ENCODE assay signal across 9 cellular contexts in the genomic region with DNA sequence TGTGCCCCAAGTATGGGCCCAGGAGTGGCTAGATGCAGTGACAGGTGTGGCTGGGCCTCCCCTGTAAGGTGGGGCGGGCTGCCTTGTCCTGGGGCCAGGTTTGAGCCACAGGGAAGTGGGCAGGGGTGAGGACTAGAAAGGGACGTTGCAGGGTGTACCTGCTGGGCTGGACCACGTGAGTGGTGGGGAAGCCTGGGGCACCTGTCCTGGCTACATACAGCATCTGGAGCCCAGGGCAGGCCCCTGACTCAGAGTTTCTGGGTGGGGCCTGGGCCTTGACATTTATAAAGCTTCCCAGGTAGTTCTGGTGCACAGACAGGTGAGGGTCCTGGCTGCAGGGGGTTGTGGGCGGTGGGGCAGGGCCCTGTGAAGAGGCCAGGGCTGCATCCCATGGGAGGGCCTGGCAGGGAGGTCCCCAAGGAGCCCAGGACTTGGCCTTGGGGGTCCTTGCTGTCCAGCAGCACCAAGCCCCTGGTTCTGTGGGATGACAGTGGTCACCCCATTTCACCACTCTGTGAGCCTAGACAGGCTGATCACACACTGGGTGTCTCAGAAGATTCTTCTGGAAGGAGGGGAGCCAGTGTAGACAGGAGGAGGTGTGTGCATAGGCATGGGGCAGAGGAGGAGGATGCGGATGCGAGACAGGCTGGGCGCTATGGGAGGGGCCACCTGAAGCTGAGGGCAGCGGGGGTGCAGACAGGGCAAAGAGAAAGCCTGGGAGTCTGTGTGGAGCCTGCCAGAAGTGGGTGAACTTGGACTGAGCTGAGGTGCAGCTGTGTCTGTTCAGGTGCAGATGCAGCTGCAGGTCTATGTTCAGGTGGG.
A peak's percentile ranks its signal among the peaks of the same experiment; 100 is the strongest.
DNase-seq lines count a peak whose midpoint lies in the region; ATAC-seq, FAIRE-seq and TF ChIP-seq lines count a peak whose summit lies in the region.
"Had no signal": no experiment of that assay in that cellular context is flagged by ENCODE, and none has a peak within 500 bp of the region (broad histone marks: within the 10 kb centered on the region; RNA-seq: fewer than 3 reads in every experiment).

No MANE protein-coding gene starts in this region.

- H3K27ac ChIP-seq in A549 (no peak overlapping the region), left lung (no peak overlapping the region)

- H3K4me3 ChIP-seq in A549 (no peak overlapping the region), adipocyte (ENCODE audit: low read length) (no peak overlapping the region), left lung (no peak overlapping the region)

- no peak overlapping the region for H3K4me2 ChIP-seq in A549

- FAIRE-seq in A549 (lab: Jason Lieb, UNC) = no peak

- no peak for TF ChIP-seq RAD21 in A549 (conservative IDR thresholded peaks at IDR 0.05 in 1 of 2, IDR thresholded peaks at IDR 0.05 in 1 of 2)

- DNase-seq in A549 (ENCODE audit: low read depth in 1 of 2, low spot score in 1 of 2) = no peak
- peak; percentile 5 for DNase-seq in M059J (ENCODE audit: low read depth)
- DNase-seq in adipocyte (ENCODE audit: low read depth) = peak; percentile 11
- peak; percentile 28 to 69 for DNase-seq in left lung
- DNase-seq in iPS-NIHi11 (ENCODE audit: low spot score) = no peak
- no peak for DNase-seq in HK-2 (ENCODE audit: unreplicated experiment)
- no peak for DNase-seq in germinal center (ENCODE audit: low spot score)
- DNase-seq: left cardiac atrium had no signal

- 84% methylated on average over 7 of the region's 8 CpGs for WGBS in A549 (ENCODE audit: missing lambda C conversion rate)

- POLR2A ChIA-PET in A549 (lab: Yijun Ruan, JAX) = interaction anchor here (0.6 kb wide), 1 partner anchor 155 kb away, joined by 5 read pairs; no protein-coding TSS in a partner anchor

- intact Hi-C loops in left lung (cut with DNase I) = no loop called here

- H3K9me3 ChIP-seq in A549 (no peaks in the 10 kb centered on the region), adipocyte (ENCODE audit: control insufficient read depth, low read length) (no peaks in the 10 kb centered on the region), left lung (no peaks in the 10 kb centered on the region)

- H3K27me3 ChIP-seq in adipocyte (replicated peaks; ENCODE audit: control insufficient read depth, insufficient read depth, low read length) (no peaks in the 10 kb centered on the region), left lung (no peaks in the 10 kb centered on the region)

- H3K9ac ChIP-seq in adipocyte (ENCODE audit: low read length) = no peak overlapping the region

- TF ChIP-seq POLR2A in A549 (IDR thresholded peaks at IDR 0.05; ENCODE audit: low read length) = no peak

- no peak for TF ChIP-seq EP300 in A549 (IDR thresholded peaks at IDR 0.05)

- CTCF ChIA-PET in A549 (lab: Yijun Ruan, JAX) = interaction anchor here (0.6 kb wide), 1 partner anchor 11 kb away, joined by 3 read pairs; no protein-coding TSS in a partner anchor

- peak; percentile 20 to 26; a peak in 3 of 6 replicates for ATAC-seq in A549
- no peak for ATAC-seq in left lung
- ATAC-seq in GM19328 (IDR thresholded peaks at IDR 0.05; ENCODE audit: unreplicated experiment) = no peak

- TF ChIP-seq CTCF in A549 (IDR thresholded peaks at IDR 0.05) (no peak), left lung (IDR thresholded peaks at IDR 0.05) (no peak)

- H3K36me3 ChIP-seq in adipocyte (ENCODE audit: control insufficient read depth, insufficient read depth, low read length, severe bottlenecking) = peaks cover 6% of the 10 kb centered on the region
- peaks cover 0 to 67% of the 10 kb centered on the region in 2 donors for H3K36me3 ChIP-seq in left lung

- H3K4me1 ChIP-seq in A549 (no peaks in the 10 kb centered on the region), adipocyte (ENCODE audit: control insufficient read depth, insufficient read depth, low read length) (no peaks in the 10 kb centered on the region), left lung (no peaks in the 10 kb centered on the region)

TF ChIP-seq in A549, 52 proteins besides CTCF, POLR2A, EP300 and RAD21:
- TF ChIP-seq NFE2L2 (conservative IDR thresholded peaks at IDR 0.05; ENCODE audit: low read length) = no peak
- TF ChIP-seq, protein P1, sequence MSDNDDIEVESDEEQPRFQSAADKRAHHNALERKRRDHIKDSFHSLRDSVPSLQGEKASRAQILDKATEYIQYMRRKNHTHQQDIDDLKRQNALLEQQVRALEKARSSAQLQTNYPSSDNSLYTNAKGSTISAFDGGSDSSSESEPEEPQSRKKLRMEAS (IDR thresholded peaks at IDR 0.05) = no peak
- TF ChIP-seq BHLHE40 (IDR thresholded peaks at IDR 0.05; ENCODE audit: low read depth, low read length) = no peak
- TF ChIP-seq NR3C1 (IDR thresholded peaks at IDR 0.05) = no peak
- TF ChIP-seq JUN (IDR thresholded peaks at IDR 0.05) = no peak
- TF ChIP-seq SMC3 (IDR thresholded peaks at IDR 0.05) = no peak
- TF ChIP-seq NPAS2 (CRISPR knock-in tag; IDR thresholded peaks at IDR 0.05; ENCODE audit: borderline replicate concordance) = no peak
- no peak for TF ChIP-seq CBX2 (IDR thresholded peaks at IDR 0.05; ENCODE audit: borderline replicate concordance, low read depth)
- TF ChIP-seq RFX5 (IDR thresholded peaks at IDR 0.05) = no peak
- TF ChIP-seq, protein P2, sequence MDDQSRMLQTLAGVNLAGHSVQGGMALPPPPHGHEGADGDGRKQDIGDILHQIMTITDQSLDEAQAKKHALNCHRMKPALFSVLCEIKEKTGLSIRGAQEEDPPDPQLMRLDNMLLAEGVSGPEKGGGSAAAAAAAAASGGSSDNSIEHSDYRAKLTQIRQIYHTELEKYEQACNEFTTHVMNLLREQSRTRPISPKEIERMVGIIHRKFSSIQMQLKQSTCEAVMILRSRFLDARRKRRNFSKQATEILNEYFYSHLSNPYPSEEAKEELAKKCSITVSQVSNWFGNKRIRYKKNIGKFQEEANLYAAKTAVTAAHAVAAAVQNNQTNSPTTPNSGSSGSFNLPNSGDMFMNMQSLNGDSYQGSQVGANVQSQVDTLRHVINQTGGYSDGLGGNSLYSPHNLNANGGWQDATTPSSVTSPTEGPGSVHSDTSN (IDR thresholded peaks at IDR 0.05) = no peak

Comparison
In these comparisons a context has a peak if more than half of its experiments do, and no peak if none do; other contexts are left out.
1. ATAC-seq: peak in A549 (2 of 2); none in left lung (single experiment) and GM19328 (single experiment).
2. DNase-seq: peak in M059J (single experiment), adipocyte (single experiment) and left lung (2 of 2); none in A549 (0 of 2), iPS-NIHi11 (single experiment), HK-2 (single experiment) and germinal center (single experiment).